In genomic region chr6:46189726-46190125, GRCh38 we compare ENCODE assay signal across 28 cellular contexts.
"Had no signal": no experiment of that assay in that cellular context is flagged by ENCODE, and none has a peak within 500 bp of the region (broad histone marks: within the 10 kb centered on the region; RNA-seq: fewer than 3 reads in every experiment).

No MANE protein-coding gene starts in this region.

- H3K27me3 Mint-ChIP-seq: progenitor cell of endocrine pancreas had no signal

- H3K4me1 ChIP-seq: neural progenitor cell, parathyroid adenoma, right lobe of liver, sigmoid colon, upper lobe of right lung, uterus had no signal

- H3K27ac ChIP-seq: neural progenitor cell, ovary, parathyroid adenoma, right lobe of liver, sigmoid colon, stomach, transverse colon, upper lobe of right lung, uterus had no signal

- H3K36me3 Mint-ChIP-seq: natural killer cell; neural progenitor cell; stimulated activated effector memory CD8-positive, alpha-beta T cell treated with anti-CD3 and anti-CD28 coated beads, Interleukin-12 subunit alpha, Interleukin-12 subunit beta, amount 100 ng/mL, for 72 hours; stimulated activated naive B cell treated with anti-CD40 and anti-IgM and Interleukin-4, amounts not matched to agents 10 μg/mL and 1 μg/mL and 100 μg/mL, for 72 hours; type B pancreatic cell had no signal

- H3K9me3 Mint-ChIP-seq: natural killer cell; nephron; neural progenitor cell; stimulated activated effector memory CD8-positive, alpha-beta T cell treated with anti-CD3 and anti-CD28 coated beads, Interleukin-12 subunit alpha, Interleukin-12 subunit beta, amount 100 ng/mL, for 72 hours; stimulated activated naive B cell treated with anti-CD40 and anti-IgM and Interleukin-4, amounts not matched to agents 10 μg/mL and 1 μg/mL and 100 μg/mL, for 72 hours; stimulated activated naive CD8-positive, alpha-beta T cell treated with anti-CD3 and anti-CD28 coated beads, Interleukin-15, Interleukin-2, amounts not matched to agents 100 ng/mL and 50 ng/mL, for 24 hours; type B pancreatic cell had no signal

- DNase-seq: natural killer cell; occipital lobe; ovary; posterior cingulate gyrus; psoas muscle; right cardiac atrium; right lobe of liver; sigmoid colon; small intestine; stimulated activated CD4-positive, alpha-beta T cell treated with anti-CD3 and anti-CD28 coated beads, Interleukin-15, amount 100 ng/mL, for 24 hours; stimulated activated CD4-positive, alpha-beta T cell treated with anti-CD3 and anti-CD28 coated beads, Interleukin-2, amount 100 ng/mL, for 24 hours; stimulated activated CD4-positive, alpha-beta T cell treated with anti-CD3 and anti-CD28 coated beads, Interleukin-2, amount 100 ng/mL, for 48 hours; stimulated activated CD4-positive, alpha-beta T cell treated with anti-CD3 and anti-CD28 coated beads, Interleukin-4, amount 100 ng/mL, for 24 hours; stimulated activated naive B cell treated with anti-CD40 and anti-IgM and Interleukin-4, amounts not matched to agents 10 μg/mL and 1 μg/mL and 100 μg/mL, for 72 hours; stimulated activated naive CD4-positive, alpha-beta T cell treated with Interleukin-2 at 50 U/mL for 16 hours; stomach; thyroid gland; transverse colon; upper lobe of right lung; uterus had no signal

- H3K27me3 ChIP-seq: neural progenitor cell, ovary, right lobe of liver, sigmoid colon, stomach, thyroid gland, transverse colon, upper lobe of right lung, uterus had no signal

- H3K9me3 ChIP-seq: ovary, psoas muscle, right lobe of liver, sigmoid colon, stomach, thoracic aorta, thyroid gland, transverse colon, upper lobe of right lung, uterus had no signal

- H3K4me1 Mint-ChIP-seq: natural killer cell; neural progenitor cell; stimulated activated effector memory CD8-positive, alpha-beta T cell treated with anti-CD3 and anti-CD28 coated beads, Interleukin-12 subunit alpha, Interleukin-12 subunit beta, amount 100 ng/mL, for 72 hours; stimulated activated naive B cell treated with anti-CD40 and anti-IgM and Interleukin-4, amounts not matched to agents 10 μg/mL and 1 μg/mL and 100 μg/mL, for 72 hours had no signal

- H3K4me3 ChIP-seq: neural progenitor cell, ovary, psoas muscle, right lobe of liver, sigmoid colon, stomach, thoracic aorta, thyroid gland, transverse colon, upper lobe of right lung, uterus had no signal

- H3K36me3 ChIP-seq: neural progenitor cell, ovary, right lobe of liver, sigmoid colon, stomach, thoracic aorta, thyroid gland, transverse colon, upper lobe of right lung, uterus had no signal

- H3K27ac Mint-ChIP-seq: natural killer cell; nephron; neural progenitor cell; progenitor cell of endocrine pancreas; stimulated activated effector memory CD8-positive, alpha-beta T cell treated with anti-CD3 and anti-CD28 coated beads, Interleukin-12 subunit alpha, Interleukin-12 subunit beta, amount 100 ng/mL, for 72 hours; stimulated activated naive B cell treated with anti-CD40 and anti-IgM and Interleukin-4, amounts not matched to agents 10 μg/mL and 1 μg/mL and 100 μg/mL, for 72 hours; stimulated activated naive CD8-positive, alpha-beta T cell treated with anti-CD3 and anti-CD28 coated beads, Interleukin-15, Interleukin-2, amounts not matched to agents 100 ng/mL and 50 ng/mL, for 24 hours; type B pancreatic cell had no signal

- ATAC-seq: natural killer cell; right cardiac atrium; right lobe of liver; stimulated activated effector memory CD8-positive, alpha-beta T cell treated with anti-CD3 and anti-CD28 coated beads, Interleukin-12 subunit alpha, Interleukin-12 subunit beta, amount 100 ng/mL, for 72 hours; stimulated activated naive B cell treated with anti-CD40 and anti-IgM and Interleukin-4, amounts not matched to agents 10 μg/mL and 1 μg/mL and 100 μg/mL, for 72 hours; upper lobe of right lung had no signal

- H3K4me3 Mint-ChIP-seq: natural killer cell; nephron; neural progenitor cell; stimulated activated effector memory CD8-positive, alpha-beta T cell treated with anti-CD3 and anti-CD28 coated beads, Interleukin-12 subunit alpha, Interleukin-12 subunit beta, amount 100 ng/mL, for 72 hours; stimulated activated naive B cell treated with anti-CD40 and anti-IgM and Interleukin-4, amounts not matched to agents 10 μg/mL and 1 μg/mL and 100 μg/mL, for 72 hours; stimulated activated naive CD8-positive, alpha-beta T cell treated with anti-CD3 and anti-CD28 coated beads, Interleukin-15, Interleukin-2, amounts not matched to agents 100 ng/mL and 50 ng/mL, for 24 hours; type B pancreatic cell had no signal
